In the genomic region with DNA sequence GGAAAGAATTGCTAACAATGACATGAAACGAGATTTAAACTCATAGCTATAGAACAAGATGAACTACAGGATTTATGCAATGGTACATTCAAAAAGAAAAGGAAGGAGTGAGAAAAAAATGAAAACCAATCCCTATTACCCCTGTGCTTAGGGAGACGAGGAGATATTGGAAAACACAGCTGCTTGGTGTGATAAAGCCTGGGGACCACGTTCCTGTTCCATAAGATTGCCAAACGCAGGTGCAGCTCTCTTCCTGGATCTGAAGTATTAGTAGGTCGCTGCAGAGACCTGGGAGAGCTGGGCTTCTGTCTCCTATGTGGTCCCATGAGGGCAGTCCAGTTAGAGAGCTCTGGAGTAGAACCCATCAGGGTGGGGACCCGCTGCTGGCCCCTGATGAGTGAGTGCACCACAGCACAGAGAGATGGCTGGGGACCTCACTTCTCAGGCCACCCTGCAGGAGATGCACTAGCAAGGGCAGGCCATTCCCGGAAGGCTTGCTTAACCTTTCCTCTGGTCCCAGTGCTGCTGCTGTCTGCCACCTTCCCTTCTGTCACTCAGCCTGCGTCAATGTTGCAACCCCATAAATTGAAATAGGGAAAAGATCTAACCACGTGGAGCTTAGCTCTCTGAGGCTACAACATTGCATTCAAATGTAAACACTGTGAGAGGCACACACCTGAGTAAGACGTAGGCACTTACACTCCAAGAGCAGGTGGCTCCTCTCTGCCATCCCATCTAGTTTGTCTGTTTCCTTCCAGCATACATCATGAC, we compare ENCODE assay signal across 16 cellular contexts.
"Had no signal": no experiment of that assay in that cellular context is flagged by ENCODE, and none has a peak within 500 bp of the region (broad histone marks: within the 10 kb centered on the region; RNA-seq: fewer than 3 reads in every experiment).

No MANE protein-coding gene starts in this region.

- H3K27me3 ChIP-seq: colonic mucosa, foreskin keratinocyte, thyroid gland, vagina had no signal

- H3K36me3 ChIP-seq: colonic mucosa, thyroid gland, vagina had no signal

- H3K4me1 Mint-ChIP-seq: activated naive CD4-positive, alpha-beta T cell treated with anti-CD3 and anti-CD28 coated beads, Interleukin-2, amount 10 ng/mL, durations not matched to agents 7 days and 5 days had no signal

- H3K4me3 ChIP-seq: colonic mucosa, mucosa of descending colon, thyroid gland, vagina had no signal

- H3K9me3 Mint-ChIP-seq: activated naive CD4-positive, alpha-beta T cell treated with anti-CD3 and anti-CD28 coated beads, Interleukin-2, amount 10 ng/mL, durations not matched to agents 7 days and 5 days; activated T-helper 2 cell treated with anti-CD3 and anti-CD28 coated beads, Interferon-gamma antibody, Interleukin-2, Interleukin-4, amounts not matched to agents 10 μg/mL and 5 μg/mL and 100 μg/mL, durations not matched to agents 14 hours and 24 hours and 36 hours had no signal

- ATAC-seq: foreskin keratinocyte; left colon; mucosa of descending colon; naive thymus-derived CD8-positive, alpha-beta T cell had no signal

- DNase-seq: activated CD4-positive, alpha-beta T cell treated with anti-CD3 and anti-CD28 coated beads, Interleukin-2, amount 50 U/mL, for 1 hour; activated naive CD4-positive, alpha-beta T cell treated with anti-CD3 and anti-CD28 coated beads, Interleukin-2, amount 10 ng/mL, durations not matched to agents 7 days and 5 days; activated T-cell treated with anti-CD3 and anti-CD28 coated beads for 4 hours; caudate nucleus; colonic mucosa; foreskin keratinocyte; left colon; mammary epithelial cell; mucosa of descending colon; naive thymus-derived CD8-positive, alpha-beta T cell; posterior cingulate gyrus; stimulated activated CD4-positive, alpha-beta T cell treated with anti-CD3 and anti-CD28 coated beads, Interleukin-15, amount 100 ng/mL, for 24 hours; stimulated activated CD4-positive, alpha-beta T cell treated with anti-CD3 and anti-CD28 coated beads, Interleukin-4, amount 100 ng/mL, for 24 hours; thyroid gland had no signal

- H3K4me1 ChIP-seq: colonic mucosa, foreskin keratinocyte had no signal

- H3K27me3 Mint-ChIP-seq: activated naive CD4-positive, alpha-beta T cell treated with anti-CD3 and anti-CD28 coated beads, Interleukin-2, amount 10 ng/mL, durations not matched to agents 7 days and 5 days had no signal

- H3K27ac Mint-ChIP-seq: activated naive CD4-positive, alpha-beta T cell treated with anti-CD3 and anti-CD28 coated beads, Interleukin-2, amount 10 ng/mL, durations not matched to agents 7 days and 5 days; activated T-helper 2 cell treated with anti-CD3 and anti-CD28 coated beads, Interferon-gamma antibody, Interleukin-2, Interleukin-4, amounts not matched to agents 10 μg/mL and 5 μg/mL and 100 μg/mL, durations not matched to agents 14 hours and 24 hours and 36 hours had no signal

- H3K9me3 ChIP-seq: colonic mucosa, mucosa of descending colon, thyroid gland, vagina had no signal

- H3K27ac ChIP-seq: colonic mucosa, foreskin keratinocyte, thyroid gland, vagina had no signal

- H3K4me3 Mint-ChIP-seq: activated naive CD4-positive, alpha-beta T cell treated with anti-CD3 and anti-CD28 coated beads, Interleukin-2, amount 10 ng/mL, durations not matched to agents 7 days and 5 days; naive thymus-derived CD8-positive, alpha-beta T cell had no signal
